ENCODE assay signal across 1 cellular context in genomic region chr2:27903649-27904544, GRCh38.
A peak's percentile ranks its signal among the peaks of the same experiment; 100 is the strongest.
TF ChIP-seq lines count a peak whose summit lies in the region.

No MANE protein-coding gene starts in this region.

TF ChIP-seq in SK-N-SH, 30 proteins besides CTCF, POLR2A, EP300 and RAD21:
- TF ChIP-seq TAF1 (IDR thresholded peaks at IDR 0.05; ENCODE audit: borderline replicate concordance, low read depth, low read length), result no peak
- TF ChIP-seq GATA2 (CRISPR knock-in tag; IDR thresholded peaks at IDR 0.05), result no peak
- no peak for TF ChIP-seq NRF1 (IDR thresholded peaks at IDR 0.05; ENCODE audit: low read depth, low read length)
- TF ChIP-seq CHD2 (IDR thresholded peaks at IDR 0.05; ENCODE audit: low read length, partially characterized antibody), result no peak
- TF ChIP-seq USF1 (IDR thresholded peaks at IDR 0.05; ENCODE audit: borderline replicate concordance, low read depth), result no peak
- TF ChIP-seq MEF2A (IDR thresholded peaks at IDR 0.05; ENCODE audit: borderline replicate concordance, low read depth), result no peak
- TF ChIP-seq EZH2phosphoT487 (IDR thresholded peaks at IDR 0.05; ENCODE audit: borderline replicate concordance, low read depth), result no peak
- TF ChIP-seq, protein P1, sequence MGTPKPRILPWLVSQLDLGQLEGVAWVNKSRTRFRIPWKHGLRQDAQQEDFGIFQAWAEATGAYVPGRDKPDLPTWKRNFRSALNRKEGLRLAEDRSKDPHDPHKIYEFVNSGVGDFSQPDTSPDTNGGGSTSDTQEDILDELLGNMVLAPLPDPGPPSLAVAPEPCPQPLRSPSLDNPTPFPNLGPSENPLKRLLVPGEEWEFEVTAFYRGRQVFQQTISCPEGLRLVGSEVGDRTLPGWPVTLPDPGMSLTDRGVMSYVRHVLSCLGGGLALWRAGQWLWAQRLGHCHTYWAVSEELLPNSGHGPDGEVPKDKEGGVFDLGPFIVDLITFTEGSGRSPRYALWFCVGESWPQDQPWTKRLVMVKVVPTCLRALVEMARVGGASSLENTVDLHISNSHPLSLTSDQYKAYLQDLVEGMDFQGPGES (IDR thresholded peaks at IDR 0.05; ENCODE audit: low read depth, low read length), result no peak
- no peak for TF ChIP-seq USF2 (IDR thresholded peaks at IDR 0.05; ENCODE audit: borderline replicate concordance, low read depth, low read length)
- no peak for TF ChIP-seq PBX3 (IDR thresholded peaks at IDR 0.05)
- TF ChIP-seq, protein P2, sequence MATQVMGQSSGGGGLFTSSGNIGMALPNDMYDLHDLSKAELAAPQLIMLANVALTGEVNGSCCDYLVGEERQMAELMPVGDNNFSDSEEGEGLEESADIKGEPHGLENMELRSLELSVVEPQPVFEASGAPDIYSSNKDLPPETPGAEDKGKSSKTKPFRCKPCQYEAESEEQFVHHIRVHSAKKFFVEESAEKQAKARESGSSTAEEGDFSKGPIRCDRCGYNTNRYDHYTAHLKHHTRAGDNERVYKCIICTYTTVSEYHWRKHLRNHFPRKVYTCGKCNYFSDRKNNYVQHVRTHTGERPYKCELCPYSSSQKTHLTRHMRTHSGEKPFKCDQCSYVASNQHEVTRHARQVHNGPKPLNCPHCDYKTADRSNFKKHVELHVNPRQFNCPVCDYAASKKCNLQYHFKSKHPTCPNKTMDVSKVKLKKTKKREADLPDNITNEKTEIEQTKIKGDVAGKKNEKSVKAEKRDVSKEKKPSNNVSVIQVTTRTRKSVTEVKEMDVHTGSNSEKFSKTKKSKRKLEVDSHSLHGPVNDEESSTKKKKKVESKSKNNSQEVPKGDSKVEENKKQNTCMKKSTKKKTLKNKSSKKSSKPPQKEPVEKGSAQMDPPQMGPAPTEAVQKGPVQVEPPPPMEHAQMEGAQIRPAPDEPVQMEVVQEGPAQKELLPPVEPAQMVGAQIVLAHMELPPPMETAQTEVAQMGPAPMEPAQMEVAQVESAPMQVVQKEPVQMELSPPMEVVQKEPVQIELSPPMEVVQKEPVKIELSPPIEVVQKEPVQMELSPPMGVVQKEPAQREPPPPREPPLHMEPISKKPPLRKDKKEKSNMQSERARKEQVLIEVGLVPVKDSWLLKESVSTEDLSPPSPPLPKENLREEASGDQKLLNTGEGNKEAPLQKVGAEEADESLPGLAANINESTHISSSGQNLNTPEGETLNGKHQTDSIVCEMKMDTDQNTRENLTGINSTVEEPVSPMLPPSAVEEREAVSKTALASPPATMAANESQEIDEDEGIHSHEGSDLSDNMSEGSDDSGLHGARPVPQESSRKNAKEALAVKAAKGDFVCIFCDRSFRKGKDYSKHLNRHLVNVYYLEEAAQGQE (IDR thresholded peaks at IDR 0.05; ENCODE audit: low read depth, low read length), result peak; percentile 46; the same call in 1 of the 2 replicates
- no peak for TF ChIP-seq GABPA (IDR thresholded peaks at IDR 0.05; ENCODE audit: low read depth)
- TF ChIP-seq FOXM1 (IDR thresholded peaks at IDR 0.05; ENCODE audit: low read depth), result no peak
- no peak for TF ChIP-seq ZBTB33 (IDR thresholded peaks at IDR 0.05; ENCODE audit: borderline replicate concordance, low read depth)
- TF ChIP-seq RFX5 (IDR thresholded peaks at IDR 0.05; ENCODE audit: low read length), result no peak
- TF ChIP-seq, protein P3, sequence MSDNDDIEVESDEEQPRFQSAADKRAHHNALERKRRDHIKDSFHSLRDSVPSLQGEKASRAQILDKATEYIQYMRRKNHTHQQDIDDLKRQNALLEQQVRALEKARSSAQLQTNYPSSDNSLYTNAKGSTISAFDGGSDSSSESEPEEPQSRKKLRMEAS (IDR thresholded peaks at IDR 0.05; ENCODE audit: low read depth), result no peak
- TF ChIP-seq FOSL2 (IDR thresholded peaks at IDR 0.05; ENCODE audit: borderline replicate concordance, low read depth), result peak; percentile 7; the same call in 1 of the 2 replicates
